ENCODE assay signal across 9 cellular contexts in the genomic region with DNA sequence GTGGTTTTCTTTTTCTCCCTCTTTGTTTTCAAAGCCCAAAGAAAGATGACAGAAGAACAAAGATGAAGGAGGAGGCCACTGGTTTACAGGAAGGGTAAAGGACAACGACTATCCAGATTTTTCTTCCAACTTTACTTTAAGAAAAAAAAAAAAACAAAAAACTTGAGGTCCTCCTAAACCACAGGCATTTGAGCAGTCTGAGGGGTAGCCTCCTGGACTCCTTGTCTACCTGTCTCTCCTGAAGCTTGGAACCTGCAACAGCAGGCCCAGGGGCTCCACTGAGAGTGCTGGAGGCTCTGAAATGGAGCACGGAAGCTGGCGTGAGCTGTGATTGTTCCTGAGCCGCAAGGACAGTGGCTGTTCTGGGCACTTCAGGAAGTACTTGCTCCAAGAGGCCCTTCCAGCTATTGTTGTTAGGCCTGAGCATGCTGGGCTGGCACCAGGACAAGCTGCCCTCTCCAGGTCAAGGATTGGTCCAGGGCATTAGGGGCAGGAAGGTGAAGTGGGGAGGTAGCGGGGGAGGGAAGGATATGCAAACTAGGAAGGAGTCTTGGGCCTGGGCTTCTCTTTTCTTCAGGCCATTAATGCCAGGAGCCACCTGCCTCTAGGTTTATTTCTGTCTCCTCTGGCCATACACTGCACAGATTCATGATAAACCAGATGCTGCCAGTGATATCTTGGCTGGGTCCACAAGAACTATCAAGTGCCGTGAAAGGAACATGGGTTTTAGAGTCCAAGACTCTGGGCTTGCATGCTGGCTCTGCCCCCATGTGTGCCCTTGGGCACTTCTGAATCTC.
A peak's percentile ranks its signal among the peaks of the same experiment; 100 is the strongest.
DNase-seq lines count a peak whose midpoint lies in the region; ATAC-seq and TF ChIP-seq lines count a peak whose summit lies in the region.
"Had no signal": no experiment of that assay in that cellular context is flagged by ENCODE, and none has a peak within 500 bp of the region (broad histone marks: within the 10 kb centered on the region; RNA-seq: fewer than 3 reads in every experiment).

No MANE protein-coding gene starts in this region.

- no peak overlapping the region for H2AFZ ChIP-seq in mesenchymal stem cell (ENCODE audit: low read depth, low read length)

- no peak overlapping the region for H2BK5ac ChIP-seq in mesenchymal stem cell (ENCODE audit: low read depth, low read length, poor library complexity, severe bottlenecking)

- H3K27ac Mint-ChIP-seq in MCF 10A (ENCODE audit: low read depth, unreplicated experiment) = no peak overlapping the region
- H3K27ac Mint-ChIP-seq: activated CD8-positive, alpha-beta memory T cell treated with anti-CD3 and anti-CD28 coated beads, Interleukin-2, amount 10 ng/mL, durations not matched to agents 7 days and 5 days had no signal

- peak in 1 of 2 donors; percentile 21 for DNase-seq in breast epithelium (ENCODE audit: low spot score in 2 of 2)
- DNase-seq in MCF 10A (ENCODE audit: unreplicated experiment) = no peak
- DNase-seq in dermis microvascular lymphatic vessel endothelial cell (ENCODE audit: low read depth in 2 of 2) = peak; percentile 9 to 59
- no peak for DNase-seq in mesenchymal stem cell
- no peak for DNase-seq in aorta
- no peak for DNase-seq in ecto neural progenitor cell (ENCODE audit: low spot score)
- DNase-seq: activated CD8-positive, alpha-beta memory T cell treated with anti-CD3 and anti-CD28 coated beads, Interleukin-2, amount 10 ng/mL, durations not matched to agents 7 days and 5 days had no signal

- H2BK120ac ChIP-seq in mesenchymal stem cell (ENCODE audit: low read depth, low read length) = no peak overlapping the region

- H2BK12ac ChIP-seq in mesenchymal stem cell (ENCODE audit: low read length in 2 of 2) = no peak overlapping the region

- POLR2A ChIA-PET in MCF 10A (lab: Yijun Ruan, JAX) = interaction anchor here (0.9 kb wide), 1 partner anchor 14 kb away, joined by 4 read pairs; no protein-coding TSS in a partner anchor

- peak overlapping the region; percentile 16 to 29 for H3K4ac ChIP-seq in mesenchymal stem cell (ENCODE audit: low read depth in 1 of 2, low read length in 2 of 2)

- H3K9ac ChIP-seq in mesenchymal stem cell (ENCODE audit: low read length) = no peak overlapping the region

- peak overlapping the region; percentile 35 to 41 for H3K27ac ChIP-seq in breast epithelium
- H3K27ac ChIP-seq in mesenchymal stem cell (ENCODE audit: low read length, poor library complexity, severe bottlenecking) = no peak overlapping the region
- no peak overlapping the region for H3K27ac ChIP-seq in aorta (ENCODE audit: low read depth in 1 of 2, low read length in 2 of 2)

- peaks cover 25% of the 10 kb centered on the region for H3K4me1 Mint-ChIP-seq in MCF 10A (ENCODE audit: insufficient read depth, unreplicated experiment)
- H3K4me1 Mint-ChIP-seq: activated CD8-positive, alpha-beta memory T cell treated with anti-CD3 and anti-CD28 coated beads, Interleukin-2, amount 10 ng/mL, durations not matched to agents 7 days and 5 days had no signal

- no peak overlapping the region for H2AK5ac ChIP-seq in mesenchymal stem cell (ENCODE audit: low read length, severe bottlenecking)

- intact Hi-C loops in breast epithelium (cut with DNase I; ENCODE audit: low total_unique reads) = no loop called here
- intact Hi-C loops in MCF 10A (cut with micrococcal nuclease) = no loop called here
- intact Hi-C loops in aorta (cut with DNase I) = no loop called here

- no peak overlapping the region for H2BK15ac ChIP-seq in mesenchymal stem cell (ENCODE audit: low read depth, poor library complexity, severe bottlenecking)

- no peak overlapping the region for H3K4me3 Mint-ChIP-seq in MCF 10A (ENCODE audit: unreplicated experiment)
- H3K4me3 Mint-ChIP-seq: activated CD8-positive, alpha-beta memory T cell treated with anti-CD3 and anti-CD28 coated beads, Interleukin-2, amount 10 ng/mL, durations not matched to agents 7 days and 5 days had no signal

- no peaks in the 10 kb centered on the region for H3K79me1 ChIP-seq in mesenchymal stem cell (replicated peaks; ENCODE audit: low read length, poor library complexity, severe bottlenecking)

- BruUV-seq in MCF 10A (replicated peaks; lab: Mats Ljungman, UMichigan) = no TSS peak

- peak overlapping the region in 1 of 2 experiments; percentile 28 for H3K18ac ChIP-seq in mesenchymal stem cell (ENCODE audit: low read depth in 1 of 2, low read length in 2 of 2)

- H3K27me3 Mint-ChIP-seq in MCF 10A (ENCODE audit: insufficient read depth, unreplicated experiment) = no peaks in the 10 kb centered on the region

- H3K4me2 ChIP-seq in mesenchymal stem cell (ENCODE audit: low read length, poor library complexity, severe bottlenecking) = no peak overlapping the region

- ATAC-seq in aorta (ENCODE audit: low FRiP score) (peak; percentile 67), GM19467 (IDR thresholded peaks at IDR 0.05; ENCODE audit: unreplicated experiment) (no peak), HG03469 (IDR thresholded peaks at IDR 0.05; ENCODE audit: unreplicated experiment) (no peak)
- ATAC-seq: activated CD8-positive, alpha-beta memory T cell treated with anti-CD3 and anti-CD28 coated beads, Interleukin-2, amount 10 ng/mL, durations not matched to agents 7 days and 5 days had no signal

- H4K8ac ChIP-seq in mesenchymal stem cell (ENCODE audit: low read length) = no peak overlapping the region

- H3K36me3 ChIP-seq in breast epithelium (no peaks in the 10 kb centered on the region), mesenchymal stem cell (ENCODE audit: control insufficient read depth in 1 of 2, insufficient read depth in 2 of 2, low read depth in 1 of 2, low read length in 2 of 2) (no peaks in the 10 kb centered on the region), aorta (ENCODE audit: control insufficient read depth in 1 of 2, insufficient read depth in 2 of 2, low read length in 1 of 2) (no peaks in the 10 kb centered on the region)

- H3K4me3 ChIP-seq in breast epithelium (no peak overlapping the region), mesenchymal stem cell (ENCODE audit: insufficient read depth in 1 of 2, low read depth in 1 of 2, low read length in 2 of 2) (no peak overlapping the region), aorta (ENCODE audit: low read length in 2 of 2) (no peak overlapping the region)

- H3K4me1 ChIP-seq in breast epithelium (no peaks in the 10 kb centered on the region), mesenchymal stem cell (ENCODE audit: control insufficient read depth, insufficient read depth, low read depth, low read length) (peaks cover 14% of the 10 kb centered on the region), aorta (ENCODE audit: control insufficient read depth in 1 of 2, insufficient read depth in 2 of 2, low read length in 2 of 2) (peaks cover 0 to 10% of the 10 kb centered on the region in 2 donors)

- no peaks in the 10 kb centered on the region for H3K36me3 Mint-ChIP-seq in MCF 10A (ENCODE audit: insufficient read depth, unreplicated experiment)
- H3K36me3 Mint-ChIP-seq: activated CD8-positive, alpha-beta memory T cell treated with anti-CD3 and anti-CD28 coated beads, Interleukin-2, amount 10 ng/mL, durations not matched to agents 7 days and 5 days had no signal

- H3K23ac ChIP-seq in mesenchymal stem cell (ENCODE audit: low read length in 2 of 2) = no peak overlapping the region

- TF ChIP-seq POLR2A in breast epithelium (IDR thresholded peaks at IDR 0.05) = no peak

- H3K14ac ChIP-seq in mesenchymal stem cell (ENCODE audit: low read length in 2 of 2) = no peak overlapping the region

- H3K27me3 ChIP-seq in breast epithelium (no peaks in the 10 kb centered on the region), mesenchymal stem cell (ENCODE audit: control insufficient read depth in 1 of 2, insufficient read depth in 1 of 2, low read length in 2 of 2) (no peaks in the 10 kb centered on the region), aorta (ENCODE audit: control insufficient read depth in 1 of 2, insufficient read depth in 2 of 2, low read length in 1 of 2) (no peaks in the 10 kb centered on the region)

- H3K9me3 ChIP-seq in breast epithelium (no peaks in the 10 kb centered on the region), mesenchymal stem cell (ENCODE audit: control insufficient read depth, low read length) (no peaks in the 10 kb centered on the region), aorta (ENCODE audit: control insufficient read depth, low read length) (no peaks in the 10 kb centered on the region)

- no peaks in the 10 kb centered on the region for H3K9me3 Mint-ChIP-seq in MCF 10A (ENCODE audit: unreplicated experiment)

- CTCF ChIA-PET in MCF 10A (lab: Yijun Ruan, JAX) = interaction anchor here (0.6 to 3.1 kb wide), 3 partner anchors 8 to 32 kb away, joined by 3 to 15 read pairs (median 4); no protein-coding TSS in a partner anchor

- 98% methylated on average over 6 of the region's 6 CpGs for WGBS in mesenchymal stem cell
- 75 to 81% methylated on average over 5 to 6 of the region's 6 CpGs for WGBS in aorta, 2 donors

- no peak for TF ChIP-seq CTCF in breast epithelium (IDR thresholded peaks at IDR 0.05)
- TF ChIP-seq CTCF in MCF 10A (IDR thresholded peaks at IDR 0.05; ENCODE audit: unreplicated experiment) = no peak

- H4K91ac ChIP-seq in mesenchymal stem cell (ENCODE audit: low read length) = peak overlapping the region; percentile 25

Comparison
In these comparisons a context has a peak if more than half of its experiments do, and no peak if none do; other contexts are left out.
1. DNase-seq: peak in dermis microvascular lymphatic vessel endothelial cell (2 of 2); none in MCF 10A (single experiment), mesenchymal stem cell (single experiment), aorta (0 of 2) and ecto neural progenitor cell (single experiment).
2. H3K27ac ChIP-seq: peak in breast epithelium (2 of 2); none in mesenchymal stem cell (single experiment) and aorta (0 of 2).